Comparison of ENCODE assay signal across 8 cellular contexts in the genomic region with DNA sequence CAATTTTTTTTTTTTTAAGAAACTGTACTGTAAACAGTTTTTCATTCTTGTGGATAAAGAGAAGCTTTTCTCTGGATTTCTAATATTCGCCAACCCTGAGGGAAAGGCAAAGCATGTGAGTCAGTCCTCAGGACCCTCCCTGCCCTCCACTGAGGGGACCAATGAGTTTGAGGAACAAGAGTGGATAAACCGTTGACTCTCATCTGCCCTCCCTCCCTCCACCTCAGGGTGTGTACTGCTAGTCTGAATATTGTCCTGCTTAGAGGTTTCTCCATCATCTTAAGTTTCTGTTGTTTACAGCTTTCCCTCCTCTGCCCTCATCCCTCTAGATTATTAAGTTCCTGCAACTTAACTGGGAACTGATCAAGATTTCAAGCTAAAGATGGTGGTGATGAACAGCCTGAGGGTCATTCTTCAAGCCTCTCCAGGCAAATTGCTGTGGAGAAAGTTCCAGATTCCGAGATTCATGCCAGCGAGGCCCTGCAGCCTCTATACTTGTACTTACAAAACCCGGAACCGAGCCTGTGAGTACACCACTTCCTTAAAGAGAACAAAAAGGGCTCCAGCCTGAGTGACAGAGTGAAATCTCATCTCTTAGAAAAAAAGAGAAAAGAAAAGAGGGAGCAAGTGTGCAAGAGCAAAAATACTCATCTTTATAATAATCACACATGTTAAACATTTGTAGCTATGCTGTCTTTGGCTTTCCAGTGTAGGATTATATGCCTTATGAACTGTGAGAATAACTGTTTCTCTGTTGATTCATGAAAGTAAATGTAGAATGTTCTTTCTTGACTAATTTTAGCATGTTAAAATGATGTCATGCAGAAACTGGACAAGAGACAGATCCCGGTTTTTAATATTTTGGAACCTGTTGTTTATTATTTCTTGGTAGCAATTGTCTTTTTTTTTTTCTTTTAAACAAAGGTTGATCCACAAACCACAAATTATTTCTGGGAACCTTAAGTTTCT. TPM values are rescaled to one million over a fixed set of nuclear protein-coding genes. Genes with fewer than 3 reads are reported as not detected.
DNase-seq lines count a peak whose midpoint lies in the region; ATAC-seq and TF ChIP-seq lines count a peak whose summit lies in the region.

No MANE protein-coding gene starts in this region.

- H3K27ac ChIP-seq in lower lobe of right lung (peak overlapping the region; percentile 81), brain microvascular endothelial cell (no peak overlapping the region)

- peaks cover 4% of the 10 kb centered on the region for H3K9me3 Mint-ChIP-seq in activated naive CD4-positive, alpha-beta T cell treated with anti-CD3 and anti-CD28 coated beads, Interleukin-2, amount 50 U/mL, for 24 hours

- H3K9me3 ChIP-seq in lower lobe of right lung = no peaks in the 10 kb centered on the region

- H3K27me3 ChIP-seq in lower lobe of right lung (ENCODE audit: low read depth) = no peaks in the 10 kb centered on the region
- no peaks in the 10 kb centered on the region for H3K27me3 ChIP-seq in brain microvascular endothelial cell (replicated peaks)

- peaks cover 93% of the 10 kb centered on the region for H3K4me1 Mint-ChIP-seq in activated naive CD4-positive, alpha-beta T cell treated with anti-CD3 and anti-CD28 coated beads, Interleukin-2, amount 50 U/mL, for 24 hours

- DNase-seq in Ammon's horn (ENCODE audit: low spot score) (peak; percentile 25), lower lobe of right lung (peak; percentile 44), NCI-H2227 (lab: John Stamatoyannopoulos, UW; ENCODE audit: unreplicated experiment) (no peak), brain microvascular endothelial cell (no peak), ACHN (no peak)

- H3K27me3 Mint-ChIP-seq in activated naive CD4-positive, alpha-beta T cell treated with anti-CD3 and anti-CD28 coated beads, Interleukin-2, amount 50 U/mL, for 24 hours = no peaks in the 10 kb centered on the region

- H3K4me3 Mint-ChIP-seq in activated naive CD4-positive, alpha-beta T cell treated with anti-CD3 and anti-CD28 coated beads, Interleukin-2, amount 50 U/mL, for 24 hours = peak overlapping the region; percentile 70

- H3K4me1 ChIP-seq in lower lobe of right lung = peaks cover 16% of the 10 kb centered on the region

- H3K36me3 Mint-ChIP-seq in activated naive CD4-positive, alpha-beta T cell treated with anti-CD3 and anti-CD28 coated beads, Interleukin-2, amount 50 U/mL, for 24 hours = peaks cover 11% of the 10 kb centered on the region

- H3K36me3 ChIP-seq in lower lobe of right lung (no peaks in the 10 kb centered on the region), brain microvascular endothelial cell (replicated peaks) (no peaks in the 10 kb centered on the region)

- no peak for TF ChIP-seq CTCF in lower lobe of right lung (IDR thresholded peaks at IDR 0.05)
- TF ChIP-seq CTCF in brain microvascular endothelial cell (IDR thresholded peaks at IDR 0.05; ENCODE audit: low read depth, low read length, missing control alignments) = no peak

- intact Hi-C loops in lower lobe of right lung (cut with DNase I) = no loop called here

- in situ Hi-C loops in brain microvascular endothelial cell (cut with HindIII; ENCODE audit: low pct_ligation_motif_present, low sequenced_read_pairs) = no loop called here
- in situ Hi-C loops in ACHN (cut with HindIII; ENCODE audit: low pct_ligation_motif_present, low pct_unique_long_range_greater_than_20kb, low sequenced_read_pairs) = no loop called here

- H3K4me3 ChIP-seq in lower lobe of right lung (no peak overlapping the region), brain microvascular endothelial cell (ENCODE audit: low read depth, low read length) (no peak overlapping the region)

- H3K27ac Mint-ChIP-seq in activated naive CD4-positive, alpha-beta T cell treated with anti-CD3 and anti-CD28 coated beads, Interleukin-2, amount 50 U/mL, for 24 hours = peak overlapping the region; percentile 95

- ATAC-seq in GM19395 (IDR thresholded peaks at IDR 0.05; ENCODE audit: unreplicated experiment) = peak; percentile 91
- peak; percentile 75 for ATAC-seq in HG03457 (IDR thresholded peaks at IDR 0.05; ENCODE audit: unreplicated experiment)
- peak; percentile 70 to 71 for ATAC-seq in lower lobe of right lung

RNA-seq across cellular contexts. Expression of gene CA5B, which starts 11.9 kb away (rescaled TPM):
- 12.6 TPM for total RNA-seq in lower lobe of right lung

RNA-seq across cellular contexts. Expression of gene ZRSR2, which starts 40.4 kb away (rescaled TPM):
- total RNA-seq in lower lobe of right lung = 11.3 TPM

Comparison
In these comparisons a context has a peak if more than half of its experiments do, and no peak if none do; other contexts are left out.
1. DNase-seq: peak in Ammon's horn (single experiment) and lower lobe of right lung (single experiment); none in NCI-H2227 (single experiment), brain microvascular endothelial cell (single experiment) and ACHN (single experiment).
2. Peak in every context shown above with its lines, with median percentiles within 50 percentile points of each other: ATAC-seq.